Comparison of ENCODE assay signal across 13 cellular contexts in genomic region chr3:194470615-194471014, GRCh38.
"Had no signal": no experiment of that assay in that cellular context is flagged by ENCODE, and none has a peak within 500 bp of the region (broad histone marks: within the 10 kb centered on the region; RNA-seq: fewer than 3 reads in every experiment).

No MANE protein-coding gene starts in this region.

- H3K9me3 ChIP-seq: tibial nerve, vagina had no signal

- H3K27me3 ChIP-seq: tibial nerve, vagina had no signal

- H3K4me3 Mint-ChIP-seq: activated naive CD8-positive, alpha-beta T cell treated with anti-CD3 and anti-CD28 coated beads, Interleukin-2, amount 50 U/mL, for 24 hours; stimulated activated memory B cell treated with anti-CD40 and anti-IgM and Interleukin-4, amounts not matched to agents 10 μg/mL and 1 μg/mL and 100 μg/mL, for 72 hours; T-helper 2 cell treated with Interferon-gamma antibody and Interleukin-4, amounts not matched to agents 5 μg/mL and 100 μg/mL, for 36 hours had no signal

- H3K36me3 ChIP-seq: tibial nerve, vagina had no signal

- DNase-seq: activated CD4-positive, CD25-positive, alpha-beta regulatory T cell treated with anti-CD3 and anti-CD28 coated beads, Interleukin-2, amount 50 U/mL, for 72 hours; activated naive CD4-positive, alpha-beta T cell treated with Interleukin-2 at 50 U/mL for 16 hours; activated naive CD8-positive, alpha-beta T cell treated with anti-CD3 and anti-CD28 coated beads, Interleukin-2, amount 50 U/mL, for 24 hours; activated T-cell treated with anti-CD3 and anti-CD28 coated beads for 4 hours; midbrain; stimulated activated CD4-positive, alpha-beta T cell treated with anti-CD3 and anti-CD28 coated beads, Interleukin-2, amount 100 ng/mL, for 48 hours; SW 1271 had no signal

- H3K27ac Mint-ChIP-seq: activated naive CD8-positive, alpha-beta T cell treated with anti-CD3 and anti-CD28 coated beads, Interleukin-2, amount 50 U/mL, for 24 hours; stimulated activated memory B cell treated with anti-CD40 and anti-IgM and Interleukin-4, amounts not matched to agents 10 μg/mL and 1 μg/mL and 100 μg/mL, for 72 hours; T-helper 2 cell treated with Interferon-gamma antibody and Interleukin-4, amounts not matched to agents 5 μg/mL and 100 μg/mL, for 36 hours had no signal

- H3K27me3 Mint-ChIP-seq: activated naive CD8-positive, alpha-beta T cell treated with anti-CD3 and anti-CD28 coated beads, Interleukin-2, amount 50 U/mL, for 24 hours; stimulated activated memory B cell treated with anti-CD40 and anti-IgM and Interleukin-4, amounts not matched to agents 10 μg/mL and 1 μg/mL and 100 μg/mL, for 72 hours had no signal

- H3K9me3 Mint-ChIP-seq: activated naive CD8-positive, alpha-beta T cell treated with anti-CD3 and anti-CD28 coated beads, Interleukin-2, amount 50 U/mL, for 24 hours; stimulated activated memory B cell treated with anti-CD40 and anti-IgM and Interleukin-4, amounts not matched to agents 10 μg/mL and 1 μg/mL and 100 μg/mL, for 72 hours; T-helper 2 cell treated with Interferon-gamma antibody and Interleukin-4, amounts not matched to agents 5 μg/mL and 100 μg/mL, for 36 hours had no signal

- H3K36me3 Mint-ChIP-seq: stimulated activated memory B cell treated with anti-CD40 and anti-IgM and Interleukin-4, amounts not matched to agents 10 μg/mL and 1 μg/mL and 100 μg/mL, for 72 hours had no signal

- H3K4me3 ChIP-seq: lung, tibial nerve, vagina had no signal

- H3K27ac ChIP-seq: parathyroid adenoma, vagina had no signal
